25 cellular contexts compared by ENCODE assay signal in genomic region chr1:118075116-118075515, GRCh38.
DNase-seq lines count a peak whose midpoint lies in the region; ATAC-seq, FAIRE-seq and TF ChIP-seq lines count a peak whose summit lies in the region.
"Had no signal": no experiment of that assay in that cellular context is flagged by ENCODE, and none has a peak within 500 bp of the region (broad histone marks: within the 10 kb centered on the region; RNA-seq: fewer than 3 reads in every experiment).

No MANE protein-coding gene starts in this region.

- TF ChIP-seq CTCF in astrocyte (IDR thresholded peaks at IDR 0.05; ENCODE audit: insufficient read depth, low read depth, low read length) (no peak), foreskin keratinocyte (conservative IDR thresholded peaks at IDR 0.05) (no peak)

- H2AFZ ChIP-seq in astrocyte (ENCODE audit: low read depth, low read length): no peak overlapping the region

- H3K9ac ChIP-seq in astrocyte (ENCODE audit: low read length): no peak overlapping the region
- H3K9ac ChIP-seq: SK-N-SH had no signal

- H3K36me3 ChIP-seq in astrocyte (ENCODE audit: insufficient read depth, low read length): no peaks in the 10 kb centered on the region
- H3K36me3 ChIP-seq: neutrophil, upper lobe of left lung had no signal

- H3K9me3 ChIP-seq in astrocyte (ENCODE audit: insufficient read depth, low read depth, low read length): no peaks in the 10 kb centered on the region
- H3K9me3 ChIP-seq: neutrophil, SK-N-SH, upper lobe of left lung had no signal

- H3K9me3 Mint-ChIP-seq in astrocyte (ENCODE audit: unreplicated experiment): no peaks in the 10 kb centered on the region
- H3K9me3 Mint-ChIP-seq in stimulated activated effector memory CD8-positive, alpha-beta T cell treated with anti-CD3 and anti-CD28 coated beads, Interleukin-12 subunit alpha, Interleukin-12 subunit beta, amount 100 ng/mL, for 72 hours: no peaks in the 10 kb centered on the region

- no peak overlapping the region for H3K4me3 ChIP-seq in astrocyte (ENCODE audit: insufficient read depth, low read depth, low read length)
- H3K4me3 ChIP-seq: upper lobe of left lung had no signal

- no peaks in the 10 kb centered on the region for H3K4me1 ChIP-seq in astrocyte (ENCODE audit: insufficient read depth, low read length)
- H3K4me1 ChIP-seq in foreskin keratinocyte: no peaks in the 10 kb centered on the region
- H3K4me1 ChIP-seq: upper lobe of left lung had no signal

- no peak overlapping the region for H3K4me3 Mint-ChIP-seq in astrocyte (ENCODE audit: unreplicated experiment)
- no peak overlapping the region for H3K4me3 Mint-ChIP-seq in stimulated activated effector memory CD8-positive, alpha-beta T cell treated with anti-CD3 and anti-CD28 coated beads, Interleukin-12 subunit alpha, Interleukin-12 subunit beta, amount 100 ng/mL, for 72 hours
- H3K4me3 Mint-ChIP-seq: CD8-positive, alpha-beta memory T cell had no signal

- H3K27me3 ChIP-seq in astrocyte (ENCODE audit: insufficient read depth, low read length): no peaks in the 10 kb centered on the region
- H3K27me3 ChIP-seq in foreskin keratinocyte: peaks cover 7% of the 10 kb centered on the region
- H3K27me3 ChIP-seq: neutrophil, upper lobe of left lung had no signal

- no peak for FAIRE-seq in astrocyte (lab: Jason Lieb, UNC)

- peaks cover 6% of the 10 kb centered on the region for H3K4me1 Mint-ChIP-seq in astrocyte (ENCODE audit: low read depth, unreplicated experiment)
- H3K4me1 Mint-ChIP-seq in stimulated activated effector memory CD8-positive, alpha-beta T cell treated with anti-CD3 and anti-CD28 coated beads, Interleukin-12 subunit alpha, Interleukin-12 subunit beta, amount 100 ng/mL, for 72 hours: no peaks in the 10 kb centered on the region
- H3K4me1 Mint-ChIP-seq: CD8-positive, alpha-beta memory T cell had no signal

- H3K27ac Mint-ChIP-seq in astrocyte (ENCODE audit: unreplicated experiment): no peak overlapping the region
- no peak overlapping the region for H3K27ac Mint-ChIP-seq in stimulated activated effector memory CD8-positive, alpha-beta T cell treated with anti-CD3 and anti-CD28 coated beads, Interleukin-12 subunit alpha, Interleukin-12 subunit beta, amount 100 ng/mL, for 72 hours
- H3K27ac Mint-ChIP-seq: CD8-positive, alpha-beta memory T cell had no signal

- ATAC-seq in foreskin keratinocyte (peak; percentile 66), HG02840 (IDR thresholded peaks at IDR 0.05; ENCODE audit: low FRiP score, unreplicated experiment) (no peak)
- ATAC-seq in stimulated activated effector memory CD8-positive, alpha-beta T cell treated with anti-CD3 and anti-CD28 coated beads, Interleukin-12 subunit alpha, Interleukin-12 subunit beta, amount 100 ng/mL, for 72 hours: no peak

- H3K36me3 Mint-ChIP-seq in astrocyte (ENCODE audit: low read depth, unreplicated experiment): no peaks in the 10 kb centered on the region
- no peaks in the 10 kb centered on the region for H3K36me3 Mint-ChIP-seq in stimulated activated effector memory CD8-positive, alpha-beta T cell treated with anti-CD3 and anti-CD28 coated beads, Interleukin-12 subunit alpha, Interleukin-12 subunit beta, amount 100 ng/mL, for 72 hours
- H3K36me3 Mint-ChIP-seq: CD8-positive, alpha-beta memory T cell had no signal

- H3K79me2 ChIP-seq in astrocyte (ENCODE audit: insufficient read depth, low read length): no peaks in the 10 kb centered on the region

- H3K4me2 ChIP-seq in astrocyte (ENCODE audit: low read length): no peak overlapping the region
- H3K4me2 ChIP-seq: SK-N-SH had no signal

- H3K27ac ChIP-seq in astrocyte (ENCODE audit: low read depth, low read length) (no peak overlapping the region), foreskin keratinocyte (no peak overlapping the region)
- H3K27ac ChIP-seq: neutrophil, upper lobe of left lung had no signal

- no peaks in the 10 kb centered on the region for H3K27me3 Mint-ChIP-seq in astrocyte (ENCODE audit: low read depth, unreplicated experiment)

- DNase-seq in EH (ENCODE audit: low read depth): peak; percentile 28
- DNase-seq in LHCN-M2 (ENCODE audit: low read depth): peak; percentile 1
- DNase-seq in astrocyte (ENCODE audit: low read depth): peak; percentile 13
- DNase-seq in foreskin keratinocyte: peak in 1 of 2 donors; percentile 34
- no peak for DNase-seq in GOT3 (lab: John Stamatoyannopoulos, UW)
- DNase-seq in NCI-H1417 treated with DMSO at 0.1 percent for 48 hours (lab: John Stamatoyannopoulos, UW): no peak
- no peak for DNase-seq in stimulated activated effector memory CD8-positive, alpha-beta T cell treated with anti-CD3 and anti-CD28 coated beads, Interleukin-12 subunit alpha, Interleukin-12 subunit beta, amount 100 ng/mL, for 72 hours (ENCODE audit: low spot score in 2 of 2)
- DNase-seq: activated CD4-positive, CD25-positive, alpha-beta regulatory T cell treated with anti-CD3 and anti-CD28 coated beads, Interleukin-2, amount 50 U/mL, for 72 hours; activated CD8-positive, alpha-beta memory T cell treated with anti-CD3 and anti-CD28 coated beads for 24 hours; activated naive CD4-positive, alpha-beta T cell treated with anti-CD3 and anti-CD28 coated beads, Interleukin-2, amount 50 U/mL, for 16 hours; activated T-cell treated with anti-CD3 and anti-CD28 coated beads, Interleukin-2, amount 50 U/mL, for 48 hours; AML-193; aorta; CD8-positive, alpha-beta memory T cell; effector CD8-positive, alpha-beta T cell; hypothalamus; islet precursor cell; KBM-7; NCI-H2029 treated with DMSO at 0.1 percent for 48 hours; NK-92 treated with Interleukin-12 subunit alpha and Interleukin-12 subunit beta, amount 100 ng/mL, for 24 hours; SK-N-SH; T-helper 9 cell; upper lobe of left lung had no signal

- no peaks in the 10 kb centered on the region for H4K20me1 ChIP-seq in astrocyte (ENCODE audit: insufficient read depth, low read length)

Comparison
In these comparisons a context has a peak if more than half of its experiments do, and no peak if none do; other contexts are left out.
1. DNase-seq: peak in EH (single experiment), LHCN-M2 (single experiment) and astrocyte (single experiment); none in GOT3 (single experiment), NCI-H1417 treated with DMSO at 0.1 percent for 48 hours (single experiment) and stimulated activated effector memory CD8-positive, alpha-beta T cell treated with anti-CD3 and anti-CD28 coated beads, Interleukin-12 subunit alpha, Interleukin-12 subunit beta, amount 100 ng/mL, for 72 hours (0 of 2).